ENCODE assay signal across 25 cellular contexts in genomic region chr6:89888138-89888514, GRCh38. TPM values are rescaled to one million over a fixed set of nuclear protein-coding genes. Genes with fewer than 3 reads are reported as not detected.
A peak's percentile ranks its signal among the peaks of the same experiment; 100 is the strongest.
DNase-seq lines count a peak whose midpoint lies in the region; ATAC-seq, FAIRE-seq and TF ChIP-seq lines count a peak whose summit lies in the region.
"Had no signal": no experiment of that assay in that cellular context is flagged by ENCODE, and none has a peak within 500 bp of the region (broad histone marks: within the 10 kb centered on the region; RNA-seq: fewer than 3 reads in every experiment).

No MANE protein-coding gene starts in this region.

- WGBS in HepG2 (ENCODE audit: low lambda C conversion rate), result 40% methylated on average over 7 of the region's 7 CpGs
- WGBS in right lobe of liver (ENCODE audit: insufficient coverage, low coverage, low lambda C conversion rate, missing lambda C conversion rate), result 75% methylated on average over 5 of the region's 7 CpGs
- 26% methylated on average over 3 of the region's 7 CpGs for WGBS in K562 (ENCODE audit: insufficient coverage, low coverage, missing lambda C conversion rate)
- no CpG with 5 or more reads among the region's 7 CpGs for WGBS in neuronal stem cell (ENCODE audit: extremely low coverage in 2 of 2, insufficient read length in 2 of 2, insufficient replicate concordance in 1 of 2), 2 donors
- 87 to 88% methylated on average over 7 of the region's 7 CpGs for WGBS in transverse colon (ENCODE audit: low coverage in 1 of 2), 2 donors

- no peak overlapping the region for H3K4ac ChIP-seq in neuronal stem cell (ENCODE audit: low read length)

- TF ChIP-seq RAD21 in HepG2 (CRISPR knock-in tag; IDR thresholded peaks at IDR 0.05), result no peak
- no peak for TF ChIP-seq RAD21 in K562 (CRISPR knock-in tag; conservative IDR thresholded peaks at IDR 0.05 in 1 of 2, IDR thresholded peaks at IDR 0.05 in 1 of 2)

- DNase-seq in HepG2 (ENCODE audit: low spot score) (no peak), right lobe of liver (no peak), K562 (ENCODE audit: extremely low read depth in 1 of 4, low spot score in 3 of 4) (no peak), neuronal stem cell (ENCODE audit: low spot score) (no peak), transverse colon (no peak), NCI-H2227 (lab: John Stamatoyannopoulos, UW; ENCODE audit: unreplicated experiment) (no peak), NCI-H146 (lab: John Stamatoyannopoulos, UW) (no peak)
- DNase-seq in stimulated activated naive B cell treated with anti-CD40 and anti-IgM and Interleukin-4, amounts not matched to agents 10 μg/mL and 1 μg/mL and 100 μg/mL, for 72 hours, result no peak
- DNase-seq: BE2C; CD4-positive, alpha-beta T cell; DMS 273 treated with DMSO at 0.1 percent for 48 hours; DMS79 treated with DMSO at 0.1 percent for 48 hours; GF-D8; GOT3 had no signal

- CTCF ChIA-PET in HepG2 (lab: Yijun Ruan, JAX; ENCODE audit: low intra/inter-chr PET ratio, low total read pairs) (no interaction called here), K562 (lab: Yijun Ruan, JAX; ENCODE audit: low intra/inter-chr PET ratio) (no interaction called here)

- H3K14ac ChIP-seq in neuronal stem cell (ENCODE audit: low read length), result no peak overlapping the region

- TF ChIP-seq CTCF in HepG2 (CRISPR knock-in tag; IDR thresholded peaks at IDR 0.05) (no peak), right lobe of liver (IDR thresholded peaks at IDR 0.05) (no peak), K562 (IDR thresholded peaks at IDR 0.05 in 2 of 3, conservative IDR thresholded peaks at IDR 0.05 in 1 of 3; ENCODE audit: insufficient read depth in 2 of 3, low read depth in 1 of 3, low read length in 3 of 3) (no peak), transverse colon (IDR thresholded peaks at IDR 0.05) (no peak)

- H2BK15ac ChIP-seq in neuronal stem cell (ENCODE audit: low read length), result peak overlapping the region; percentile 100

- no peak overlapping the region for H3K4me3 Mint-ChIP-seq in stimulated activated naive B cell treated with anti-CD40 and anti-IgM and Interleukin-4, amounts not matched to agents 10 μg/mL and 1 μg/mL and 100 μg/mL, for 72 hours
- H3K4me3 Mint-ChIP-seq: CD4-positive, alpha-beta T cell had no signal

- peaks cover 3% of the 10 kb centered on the region for H3K79me1 ChIP-seq in neuronal stem cell (ENCODE audit: low read depth, low read length)

- H3K4me2 ChIP-seq in HepG2 (ENCODE audit: low read depth, low read length) (peak overlapping the region; percentile 39), K562 (ENCODE audit: insufficient read depth, low read length) (no peak overlapping the region), neuronal stem cell (ENCODE audit: insufficient read depth, low read length, poor library complexity, severe bottlenecking) (no peak overlapping the region)
- H3K4me2 ChIP-seq: BLaER1 treated with 17β-estradiol and CSF1 and Interleukin-3, amounts not matched to agents 10 nM and 100 nM had no signal

- H2BK120ac ChIP-seq in neuronal stem cell (ENCODE audit: low read depth, low read length), result peak overlapping the region; percentile 35

- H3K9me1 ChIP-seq in K562 (ENCODE audit: control insufficient read depth, insufficient read depth, low read length), result no peaks in the 10 kb centered on the region

- H3K9me3 ChIP-seq in HepG2 (ENCODE audit: low read length), result no peaks in the 10 kb centered on the region
- no peaks in the 10 kb centered on the region for H3K9me3 ChIP-seq in right lobe of liver
- no peaks in the 10 kb centered on the region for H3K9me3 ChIP-seq in K562 (replicated peaks; ENCODE audit: control insufficient read depth, insufficient read depth, low read depth, low read length)
- H3K9me3 ChIP-seq in neuronal stem cell (replicated peaks in 1 of 2; ENCODE audit: control insufficient read depth in 2 of 2, insufficient read depth in 1 of 2, low read depth in 1 of 2, low read length in 2 of 2), result no peaks in the 10 kb centered on the region
- H3K9me3 ChIP-seq in transverse colon, result no peaks in the 10 kb centered on the region
- H3K9me3 ChIP-seq: BE2C; BLaER1 treated with 17β-estradiol and CSF1 and Interleukin-3, amounts not matched to agents 10 nM and 100 nM had no signal

- no peak overlapping the region for H4K91ac ChIP-seq in neuronal stem cell (ENCODE audit: low read depth, low read length, poor library complexity)

- H3K9me3 Mint-ChIP-seq in stimulated activated naive B cell treated with anti-CD40 and anti-IgM and Interleukin-4, amounts not matched to agents 10 μg/mL and 1 μg/mL and 100 μg/mL, for 72 hours, result no peaks in the 10 kb centered on the region
- H3K9me3 Mint-ChIP-seq: CD4-positive, alpha-beta T cell; CD8-positive, alpha-beta memory T cell had no signal

- peak overlapping the region; percentile 75 for H2AK5ac ChIP-seq in neuronal stem cell (ENCODE audit: low read depth, low read length)

- H2BK5ac ChIP-seq in neuronal stem cell (ENCODE audit: low read length), result no peak overlapping the region

- BruUV-seq in HepG2 (replicated peaks; lab: Mats Ljungman, UMichigan) (no TSS peak), K562 (replicated peaks; lab: Mats Ljungman, UMichigan) (no TSS peak)

- no peak overlapping the region for H3K27ac Mint-ChIP-seq in stimulated activated naive B cell treated with anti-CD40 and anti-IgM and Interleukin-4, amounts not matched to agents 10 μg/mL and 1 μg/mL and 100 μg/mL, for 72 hours
- H3K27ac Mint-ChIP-seq: CD14-positive monocyte; CD4-positive, alpha-beta T cell; CD8-positive, alpha-beta memory T cell had no signal

- H4K8ac ChIP-seq in neuronal stem cell (ENCODE audit: low read depth, low read length), result no peak overlapping the region

- peaks cover 6 to 11% of the 10 kb centered on the region in 2 donors for H3K4me1 Mint-ChIP-seq in stimulated activated naive B cell treated with anti-CD40 and anti-IgM and Interleukin-4, amounts not matched to agents 10 μg/mL and 1 μg/mL and 100 μg/mL, for 72 hours
- H3K4me1 Mint-ChIP-seq: CD8-positive, alpha-beta memory T cell had no signal

- intact Hi-C loops in HepG2 (cut with micrococcal nuclease; ENCODE audit: unreplicated experiment), result no loop called here
- intact Hi-C loops in right lobe of liver (cut with DNase I), result no loop called here
- intact Hi-C loops in K562 (cut with micrococcal nuclease), result no loop called here
- intact Hi-C loops in transverse colon (cut with DNase I; ENCODE audit: low total_unique reads), result no loop called here

- no peak for FAIRE-seq in HepG2 (lab: Jason Lieb, UNC)
- no peak for FAIRE-seq in K562 (lab: Jason Lieb, UNC)
- FAIRE-seq: A204.1, D721Med, GM12891, GM18507 had no signal

- H3K27me3 ChIP-seq in HepG2 (ENCODE audit: control insufficient read depth in 1 of 2, insufficient read depth in 2 of 2, low read length in 2 of 2) (peaks cover 1 to 21% of the 10 kb centered on the region in 2 experiments; a peak in 3 of 5 replicates), right lobe of liver (no peaks in the 10 kb centered on the region), K562 (ENCODE audit: control insufficient read depth in 2 of 2, insufficient read depth in 2 of 2, low read length in 2 of 2) (no peaks in the 10 kb centered on the region), neuronal stem cell (ENCODE audit: control insufficient read depth in 3 of 3, insufficient read depth in 3 of 3, low read depth in 1 of 3, low read length in 3 of 3) (peaks cover 0 to 6% (median 0%) of the 10 kb centered on the region in 3 experiments), transverse colon (peaks cover 51% of the 10 kb centered on the region)
- H3K27me3 ChIP-seq: BE2C; BLaER1 treated with 17β-estradiol and CSF1 and Interleukin-3, amounts not matched to agents 10 nM and 100 nM had no signal

- H3K4me3 ChIP-seq in HepG2 (replicated peaks in 1 of 3; ENCODE audit: insufficient read depth in 1 of 3, low read depth in 2 of 3, low read length in 3 of 3) (peak overlapping the region in 1 of 3 experiments; percentile 16; a peak in 1 of 6 replicates), right lobe of liver (no peak overlapping the region), K562 (no peak overlapping the region), neuronal stem cell (ENCODE audit: low read length in 2 of 2) (no peak overlapping the region), transverse colon (no peak overlapping the region)
- H3K4me3 ChIP-seq: BLaER1 treated with 17β-estradiol and CSF1 and Interleukin-3, amounts not matched to agents 10 nM and 100 nM had no signal

- peak; percentile 25; the same call in 2 of the 3 replicates for ATAC-seq in HepG2
- no peak for ATAC-seq in right lobe of liver
- ATAC-seq in K562, result no peak
- no peak for ATAC-seq in stimulated activated naive B cell treated with anti-CD40 and anti-IgM and Interleukin-4, amounts not matched to agents 10 μg/mL and 1 μg/mL and 100 μg/mL, for 72 hours (replicated peaks)

- peak overlapping the region; percentile 92 for H3K18ac ChIP-seq in neuronal stem cell (ENCODE audit: low read length)

- no peak for TF ChIP-seq EP300 in HepG2 (IDR thresholded peaks at IDR 0.05; ENCODE audit: low read depth in 2 of 2, low read length in 2 of 2)
- no peak for TF ChIP-seq EP300 in HepG2 (CRISPR knock-in tag; IDR thresholded peaks at IDR 0.05; ENCODE audit: borderline replicate concordance)
- no peak for TF ChIP-seq EP300 in K562 (IDR thresholded peaks at IDR 0.05; ENCODE audit: low read length)
- no peak for TF ChIP-seq EP300 in transverse colon (IDR thresholded peaks at IDR 0.05; ENCODE audit: low read depth)

- H3K9ac ChIP-seq in HepG2 (ENCODE audit: insufficient read depth, low read depth, low read length) (no peak overlapping the region), K562 (ENCODE audit: insufficient read depth in 1 of 2, low read depth in 2 of 2, low read length in 2 of 2) (no peak overlapping the region), neuronal stem cell (ENCODE audit: low read depth, low read length, poor library complexity) (no peak overlapping the region)
- H3K9ac ChIP-seq: BLaER1 treated with 17β-estradiol and CSF1 and Interleukin-3, amounts not matched to agents 10 nM and 100 nM had no signal

- peaks cover 17 to 48% of the 10 kb centered on the region in 2 donors for H3K27me3 Mint-ChIP-seq in stimulated activated naive B cell treated with anti-CD40 and anti-IgM and Interleukin-4, amounts not matched to agents 10 μg/mL and 1 μg/mL and 100 μg/mL, for 72 hours

- H2BK12ac ChIP-seq in neuronal stem cell (ENCODE audit: low read length), result no peak overlapping the region

- no peaks in the 10 kb centered on the region for H3K36me3 ChIP-seq in HepG2 (replicated peaks in 1 of 2; ENCODE audit: control insufficient read depth in 1 of 2, insufficient read depth in 2 of 2, low read length in 2 of 2)
- H3K36me3 ChIP-seq in right lobe of liver, result no peaks in the 10 kb centered on the region
- no peaks in the 10 kb centered on the region for H3K36me3 ChIP-seq in K562 (ENCODE audit: control insufficient read depth, insufficient read depth, low read length)
- no peaks in the 10 kb centered on the region for H3K36me3 ChIP-seq in neuronal stem cell (replicated peaks in 1 of 2; ENCODE audit: control insufficient read depth in 2 of 2, insufficient read depth in 2 of 2, low read length in 2 of 2)
- H3K36me3 ChIP-seq in transverse colon, result no peaks in the 10 kb centered on the region
- H3K36me3 ChIP-seq: BE2C; BLaER1 treated with 17β-estradiol and CSF1 and Interleukin-3, amounts not matched to agents 10 nM and 100 nM had no signal

- no peaks in the 10 kb centered on the region for H3K36me3 Mint-ChIP-seq in stimulated activated naive B cell treated with anti-CD40 and anti-IgM and Interleukin-4, amounts not matched to agents 10 μg/mL and 1 μg/mL and 100 μg/mL, for 72 hours
- H3K36me3 Mint-ChIP-seq: CD14-positive monocyte; CD8-positive, alpha-beta memory T cell had no signal

- POLR2A ChIA-PET in HepG2 (lab: Yijun Ruan, JAX) (no interaction called here), K562 (lab: Yijun Ruan, JAX) (no interaction called here)

- TF ChIP-seq POLR2A in HepG2 (IDR thresholded peaks at IDR 0.05; ENCODE audit: insufficient read depth in 1 of 2, low read depth in 2 of 2, low read length in 2 of 2) (no peak), right lobe of liver (IDR thresholded peaks at IDR 0.05) (no peak), K562 (conservative IDR thresholded peaks at IDR 0.05) (no peak), transverse colon (IDR thresholded peaks at IDR 0.05) (no peak)

- no peak overlapping the region for H3K23ac ChIP-seq in neuronal stem cell (ENCODE audit: low read depth, low read length, poor library complexity)

- H3K4me1 ChIP-seq in HepG2 (ENCODE audit: insufficient read depth, low read length), result peaks cover 17% of the 10 kb centered on the region
- H3K4me1 ChIP-seq in right lobe of liver, result no peaks in the 10 kb centered on the region
- H3K4me1 ChIP-seq in K562 (replicated peaks in 1 of 2; ENCODE audit: control insufficient read depth in 2 of 2, insufficient read depth in 2 of 2, low read length in 2 of 2), result peaks cover 0 to 22% of the 10 kb centered on the region in 2 experiments; a peak in 2 of 5 replicates
- H3K4me1 ChIP-seq in neuronal stem cell (ENCODE audit: control insufficient read depth in 2 of 2, insufficient read depth in 1 of 2, low read depth in 1 of 2, low read length in 2 of 2), result peaks cover 0 to 4% of the 10 kb centered on the region in 2 donors
- no peaks in the 10 kb centered on the region for H3K4me1 ChIP-seq in transverse colon
- H3K4me1 ChIP-seq: BE2C; BLaER1 treated with 17β-estradiol and CSF1 and Interleukin-3, amounts not matched to agents 10 nM and 100 nM had no signal

- no peak overlapping the region for H3K27ac ChIP-seq in HepG2 (ENCODE audit: extremely low read length, insufficient read depth, low read length)
- no peak overlapping the region for H3K27ac ChIP-seq in right lobe of liver
- H3K27ac ChIP-seq in K562 (ENCODE audit: extremely low read depth, low read depth, low read length), result no peak overlapping the region
- no peak overlapping the region for H3K27ac ChIP-seq in neuronal stem cell (replicated peaks; ENCODE audit: low read length)
- H3K27ac ChIP-seq in transverse colon, result no peak overlapping the region
- H3K27ac ChIP-seq: 22Rv1; BLaER1 treated with 17β-estradiol and CSF1 and Interleukin-3, amounts not matched to agents 10 nM and 100 nM had no signal

- H2AFZ ChIP-seq in HepG2 (ENCODE audit: low read length) (no peak overlapping the region), K562 (ENCODE audit: low read depth, low read length) (no peak overlapping the region), neuronal stem cell (ENCODE audit: low read length) (no peak overlapping the region)

- in situ Hi-C loops in HepG2 (cut with HindIII; ENCODE audit: extremely low pct_ligation_motif_present, low pct_unique_long_range_greater_than_20kb) (no loop called here), K562 (cut with MboI) (no loop called here), transverse colon (cut with MboI; ENCODE audit: low pct_ligation_motif_present in 1 of 4, low pct_unique_long_range_greater_than_20kb in 1 of 4, low sequenced_read_pairs in 3 of 4) (no loop called here)

- H4K20me1 ChIP-seq in HepG2 (ENCODE audit: insufficient read depth, low read length) (no peaks in the 10 kb centered on the region), K562 (replicated peaks; ENCODE audit: control insufficient read depth, insufficient read depth, low read length) (no peaks in the 10 kb centered on the region)
- H4K20me1 ChIP-seq: BLaER1 treated with 17β-estradiol and CSF1 and Interleukin-3, amounts not matched to agents 10 nM and 100 nM had no signal

- H3K79me2 ChIP-seq in HepG2 (ENCODE audit: insufficient read depth, low read length) (no peaks in the 10 kb centered on the region), K562 (ENCODE audit: control insufficient read depth, insufficient read depth, low read length) (no peaks in the 10 kb centered on the region)

RNA-seq across cellular contexts. Expression of gene GJA10, which starts 6.1 kb away (rescaled TPM):
- total RNA-seq in HepG2 (2016; rRNA removed; fragmentation: Illumina TruSeq; extraction: Trizol) (not detected in 2 replicates), right lobe of liver (not detected), K562 (2014; rRNA removed) (not detected in 2 replicates), K562 (2014; rRNA removed; fragmentation: Illumina TruSeq; extraction: Trizol) (not detected in 2 replicates), K562 (2015; rRNA removed; fragmentation: Illumina TruSeq; extraction: Trizol) (not detected in 2 replicates), K562 (2021) (not detected in 2 replicates), transverse colon (not detected)
- total RNA-seq in HepG2 (2016; cell fraction: cytosol; rRNA removed; fragmentation: Illumina TruSeq; extraction: Trizol; ENCODE audit: low read depth), result not detected in 2 replicates
- total RNA-seq in HepG2 (2016; cell fraction: insoluble cytoplasmic fraction; rRNA removed; fragmentation: Illumina TruSeq; extraction: Trizol), result not detected in 2 replicates
- not detected in 2 replicates for total RNA-seq in HepG2 (2016; cell fraction: membrane; rRNA removed; fragmentation: Illumina TruSeq; extraction: Trizol)
- total RNA-seq in HepG2 (2016; cell fraction: nucleus; rRNA removed; fragmentation: Illumina TruSeq; extraction: Trizol), result not detected in 2 replicates
- polyA plus RNA-seq in HepG2 (2011; rRNA removed) (not detected in 2 replicates), K562 (2011; rRNA removed) (not detected in 2 replicates), K562 (2014; fragmentation: Illumina TruSeq; extraction: Trizol) (not detected in 2 replicates), K562 (2014; fragmentation: Nextera tagmentation; extraction: Ambion mirVana) (not detected), K562 (2014; rRNA removed) (not detected in 2 replicates)
- not detected in 2 replicates for polyA plus RNA-seq in HepG2 (2011; cell fraction: cytosol; rRNA removed)
- not detected in 2 replicates for polyA plus RNA-seq in HepG2 (2011; cell fraction: nucleus; rRNA removed)
- polyA plus RNA-seq in HepG2 (2012), result not detected in 2 replicates
- polyA plus RNA-seq in HepG2 (2016; cell fraction: cytosol; fragmentation: Illumina TruSeq; extraction: Trizol; ENCODE audit: low read depth), result not detected in 2 replicates
- not detected in 2 replicates for polyA plus RNA-seq in HepG2 (2016; cell fraction: insoluble cytoplasmic fraction; fragmentation: Illumina TruSeq; extraction: Trizol; ENCODE audit: low read depth)
- not detected in 2 replicates for polyA plus RNA-seq in HepG2 (2016; cell fraction: membrane; fragmentation: Illumina TruSeq; extraction: Trizol; ENCODE audit: low read depth)
- not detected in 2 replicates for polyA plus RNA-seq in HepG2 (2016; cell fraction: nucleus; fragmentation: Illumina TruSeq; extraction: Trizol; ENCODE audit: insufficient read depth, low read depth)
- polyA minus RNA-seq in HepG2 (2011; rRNA and poly(A)+ RNA removed; ENCODE audit: low replicate concordance), result not detected in 2 replicates
- not detected in 2 replicates for polyA minus RNA-seq in HepG2 (2011; cell fraction: cytosol; rRNA and poly(A)+ RNA removed)
- polyA minus RNA-seq in HepG2 (2011; cell fraction: nucleus; rRNA and poly(A)+ RNA removed), result not detected in 2 replicates
- not detected in 2 replicates for total RNA-seq in K562 (2011; cell fraction: chromatin; rRNA removed; ENCODE audit: low replicate concordance)
- not detected in 2 replicates for total RNA-seq in K562 (2011; cell fraction: nucleolus; rRNA removed)
- total RNA-seq in K562 (2011; cell fraction: nucleoplasm; rRNA removed), result not detected in 2 replicates
- polyA plus RNA-seq in K562 (2011; cell fraction: cytosol; rRNA removed), result not detected in 2 replicates
- not detected in 2 replicates for polyA plus RNA-seq in K562 (2011; cell fraction: nucleus; rRNA removed)
- polyA plus RNA-seq in K562 (2012), result not detected in 2 replicates
- polyA minus RNA-seq in K562 (2011; rRNA and poly(A)+ RNA removed), result not detected in 2 replicates
- polyA minus RNA-seq in K562 (2011; cell fraction: cytosol; rRNA and poly(A)+ RNA removed), result not detected in 2 replicates
- polyA minus RNA-seq in K562 (2011; cell fraction: nucleus; rRNA and poly(A)+ RNA removed), result not detected in 2 replicates
- polyA plus RNA-seq in neuronal stem cell (2013, experiment 1 of 2), result 0.74 TPM
- polyA plus RNA-seq in neuronal stem cell (2013, experiment 2 of 2), result 0.76 TPM
- total RNA-seq: CD4-positive, alpha-beta T cell; CD8-positive, alpha-beta memory T cell; Daoy; G401 had no signal
- polyA plus RNA-seq: AG04450; CD14-positive monocyte; CD8-positive, alpha-beta memory T cell had no signal

RNA-seq across cellular contexts. Expression of gene CASP8AP2, which starts 58.4 kb away (rescaled TPM):
- total RNA-seq in HepG2 (2016; rRNA removed; fragmentation: Illumina TruSeq; extraction: Trizol) (13.5 and 26.0 TPM in 2 replicates), right lobe of liver (1 to 10 TPM; 3.9 to 6.2 (median 5.0) TPM), K562 (2014; rRNA removed) (12.1 and 12.5 TPM in 2 replicates), K562 (2014; rRNA removed; fragmentation: Illumina TruSeq; extraction: Trizol) (27.6 and 34.8 TPM in 2 replicates), K562 (2015; rRNA removed; fragmentation: Illumina TruSeq; extraction: Trizol) (29.3 and 30.0 TPM in 2 replicates), K562 (2021) (19.1 TPM in 2 replicates), transverse colon (10 to 100 TPM in 3 of 4 donors, 1 to 10 TPM in 1; 8.0 to 19.8 (median 15.1) TPM)
- 4.8 and 5.1 TPM in 2 replicates for total RNA-seq in HepG2 (2016; cell fraction: cytosol; rRNA removed; fragmentation: Illumina TruSeq; extraction: Trizol; ENCODE audit: low read depth)
- total RNA-seq in HepG2 (2016; cell fraction: insoluble cytoplasmic fraction; rRNA removed; fragmentation: Illumina TruSeq; extraction: Trizol), result 13.7 and 22.7 TPM in 2 replicates
- 6.1 and 7.4 TPM in 2 replicates for total RNA-seq in HepG2 (2016; cell fraction: membrane; rRNA removed; fragmentation: Illumina TruSeq; extraction: Trizol)
- total RNA-seq in HepG2 (2016; cell fraction: nucleus; rRNA removed; fragmentation: Illumina TruSeq; extraction: Trizol), result 19.0 and 20.0 TPM in 2 replicates
- polyA plus RNA-seq in HepG2 (2011; rRNA removed) (3.1 and 5.7 TPM in 2 replicates), K562 (2011; rRNA removed) (18.7 and 20.9 TPM in 2 replicates), K562 (2014; fragmentation: Illumina TruSeq; extraction: Trizol) (15.9 and 19.5 TPM in 2 replicates), K562 (2014; fragmentation: Nextera tagmentation; extraction: Ambion mirVana) (10 to 100 TPM; 10.6 to 14.6 TPM), K562 (2014; rRNA removed) (11.3 and 13.3 TPM in 2 replicates)
- 1.4 and 1.9 TPM in 2 replicates for polyA plus RNA-seq in HepG2 (2011; cell fraction: cytosol; rRNA removed)
- 4.2 and 4.4 TPM in 2 replicates for polyA plus RNA-seq in HepG2 (2011; cell fraction: nucleus; rRNA removed)
- polyA plus RNA-seq in HepG2 (2012), result 3.4 and 5.7 TPM in 2 replicates
- 0.18 and 0.38 TPM in 2 replicates for polyA plus RNA-seq in HepG2 (2016; cell fraction: cytosol; fragmentation: Illumina TruSeq; extraction: Trizol; ENCODE audit: low read depth)
- polyA plus RNA-seq in HepG2 (2016; cell fraction: insoluble cytoplasmic fraction; fragmentation: Illumina TruSeq; extraction: Trizol; ENCODE audit: low read depth), result 11.0 and 11.8 TPM in 2 replicates
- 0.56 and 0.65 TPM in 2 replicates for polyA plus RNA-seq in HepG2 (2016; cell fraction: membrane; fragmentation: Illumina TruSeq; extraction: Trizol; ENCODE audit: low read depth)
- 16.5 and 20.5 TPM in 2 replicates for polyA plus RNA-seq in HepG2 (2016; cell fraction: nucleus; fragmentation: Illumina TruSeq; extraction: Trizol; ENCODE audit: insufficient read depth, low read depth)
- 5.2 and 25.9 TPM in 2 replicates for polyA minus RNA-seq in HepG2 (2011; rRNA and poly(A)+ RNA removed; ENCODE audit: low replicate concordance)
- polyA minus RNA-seq in HepG2 (2011; cell fraction: cytosol; rRNA and poly(A)+ RNA removed), result 6.1 and 7.5 TPM in 2 replicates
- 19.0 and 20.3 TPM in 2 replicates for polyA minus RNA-seq in HepG2 (2011; cell fraction: nucleus; rRNA and poly(A)+ RNA removed)
- 54.6 and 116 TPM in 2 replicates for total RNA-seq in K562 (2011; cell fraction: chromatin; rRNA removed; ENCODE audit: low replicate concordance)
- total RNA-seq in K562 (2011; cell fraction: nucleolus; rRNA removed), result 32.2 and 36.5 TPM in 2 replicates
- 77.7 and 94.6 TPM in 2 replicates for total RNA-seq in K562 (2011; cell fraction: nucleoplasm; rRNA removed)
- 2.5 and 5.3 TPM in 2 replicates for polyA plus RNA-seq in K562 (2011; cell fraction: cytosol; rRNA removed)
- 18.6 and 21.2 TPM in 2 replicates for polyA plus RNA-seq in K562 (2011; cell fraction: nucleus; rRNA removed)
- 10.5 and 11.7 TPM in 2 replicates for polyA plus RNA-seq in K562 (2012)
- 58.4 and 70.1 TPM in 2 replicates for polyA minus RNA-seq in K562 (2011; rRNA and poly(A)+ RNA removed)
- 14.0 and 16.0 TPM in 2 replicates for polyA minus RNA-seq in K562 (2011; cell fraction: cytosol; rRNA and poly(A)+ RNA removed)
- 24.1 and 32.8 TPM in 2 replicates for polyA minus RNA-seq in K562 (2011; cell fraction: nucleus; rRNA and poly(A)+ RNA removed)
- polyA plus RNA-seq in neuronal stem cell (2013, experiment 1 of 2), result 21.7 TPM
- polyA plus RNA-seq in neuronal stem cell (2013, experiment 2 of 2), result 22.4 TPM

Comparison
In these comparisons a context has a peak if more than half of its experiments do, and no peak if none do; other contexts are left out.
1. Of the 241 proteins assayed by ChIP-seq in both HepG2 and K562: peak only in HepG2: ZBTB33; only in K562: none; in both: ZNF121; in neither: 239.